Comparison of ENCODE assay signal across 19 cellular contexts in genomic region chr1:3894626-3895278, GRCh38.
"Had no signal": no experiment of that assay in that cellular context is flagged by ENCODE, and none has a peak within 500 bp of the region (broad histone marks: within the 10 kb centered on the region; RNA-seq: fewer than 3 reads in every experiment).

No MANE protein-coding gene starts in this region.

- DNase-seq: cerebellar nuclear complex; colonic mucosa; dermis blood vessel endothelial cell; foreskin melanocyte; islet precursor cell; left ventricle myocardium inferior; mesendoderm; naive B cell; retina; stimulated activated CD4-positive, alpha-beta T cell treated with anti-CD3 and anti-CD28 coated beads, Interleukin-2, amount 100 ng/mL, for 24 hours; stimulated activated CD4-positive, alpha-beta T cell treated with anti-CD3 and anti-CD28 coated beads, Interleukin-4, amount 100 ng/mL, for 4 hours; stimulated activated naive CD4-positive, alpha-beta T cell treated with Interleukin-2 at 50 U/mL for 16 hours; tibial artery; upper lobe of right lung had no signal

- H3K9me3 ChIP-seq: colonic mucosa, right lobe of liver, upper lobe of right lung had no signal

- H3K4me3 Mint-ChIP-seq: nephron had no signal

- H3K27me3 ChIP-seq: colonic mucosa, right lobe of liver, tibial artery, upper lobe of right lung, vagina had no signal

- H3K4me1 ChIP-seq: colonic mucosa had no signal

- ATAC-seq: psoas muscle, right lobe of liver, upper lobe of right lung had no signal

- H3K4me3 ChIP-seq: colonic mucosa, left ventricle myocardium inferior, lung, psoas muscle, right lobe of liver, tibial artery, upper lobe of right lung, vagina had no signal

- H3K36me3 ChIP-seq: colonic mucosa had no signal

- H3K27ac ChIP-seq: colonic mucosa, left ventricle myocardium inferior, psoas muscle, right lobe of liver, tibial artery, upper lobe of right lung, vagina had no signal

- H3K27ac Mint-ChIP-seq: nephron had no signal
